Comparison of ENCODE assay signal across 2 cellular contexts in the genomic region with DNA sequence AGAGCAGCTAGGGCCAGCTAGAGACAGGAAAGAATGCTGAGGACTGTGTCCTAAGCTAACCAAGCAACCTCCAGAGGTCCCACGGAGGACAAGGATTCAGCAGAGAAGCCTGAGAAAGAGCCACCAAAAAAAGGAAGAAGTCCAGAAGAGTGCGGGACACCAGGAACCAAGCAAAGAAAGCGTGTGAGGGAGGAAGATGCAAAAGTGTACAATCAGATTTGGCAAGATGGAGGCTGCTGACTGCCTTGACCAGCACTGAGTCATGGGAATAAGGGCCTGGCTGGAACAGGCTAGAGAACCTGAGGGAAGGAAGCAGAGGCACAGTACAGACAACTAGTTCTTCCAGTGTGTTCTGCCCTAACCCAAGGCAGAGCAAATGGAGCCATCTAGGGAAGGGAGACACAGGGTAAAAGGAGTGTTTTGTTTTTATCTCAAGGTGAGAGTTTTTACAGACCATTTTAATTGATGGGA.
TF ChIP-seq lines count a peak whose summit lies in the region.

No MANE protein-coding gene starts in this region.

TF ChIP-seq in HCT116, 20 proteins besides CTCF, POLR2A, EP300 and RAD21 (continued from another document):
- TF ChIP-seq ZBTB33 (IDR thresholded peaks at IDR 0.05; ENCODE audit: extremely low read depth, insufficient replicate concordance, low read length), result no peak
- TF ChIP-seq ZNF274 (IDR thresholded peaks at IDR 0.05; ENCODE audit: low read depth, low read length), result no peak
- TF ChIP-seq CEBPB (IDR thresholded peaks at IDR 0.05; ENCODE audit: low read depth), result no peak
- TF ChIP-seq POLR2AphosphoS5 (IDR thresholded peaks at IDR 0.05; ENCODE audit: low read depth, low read length), result no peak
- no peak for TF ChIP-seq REST (IDR thresholded peaks at IDR 0.05; ENCODE audit: low read depth)
- TF ChIP-seq JUND (IDR thresholded peaks at IDR 0.05), result no peak
- no peak for TF ChIP-seq CBX3 (IDR thresholded peaks at IDR 0.05; ENCODE audit: low read depth)
- TF ChIP-seq EZH2phosphoT487 (IDR thresholded peaks at IDR 0.05; ENCODE audit: borderline replicate concordance), result no peak
- TF ChIP-seq SIN3A (IDR thresholded peaks at IDR 0.05; ENCODE audit: low read depth), result no peak
- no peak for TF ChIP-seq ZFX (IDR thresholded peaks at IDR 0.05)
- no peak for TF ChIP-seq FOSL1 (IDR thresholded peaks at IDR 0.05; ENCODE audit: low read depth)
- TF ChIP-seq TCF7L2 (IDR thresholded peaks at IDR 0.05; ENCODE audit: borderline replicate concordance, extremely low read depth, insufficient read depth, insufficient read length), result no peak
- TF ChIP-seq YY1 (IDR thresholded peaks at IDR 0.05; ENCODE audit: extremely low read depth, insufficient replicate concordance, low read depth, low read length), result no peak
- TF ChIP-seq EGR1 (IDR thresholded peaks at IDR 0.05; ENCODE audit: low read depth), result no peak
- TF ChIP-seq SP1 (IDR thresholded peaks at IDR 0.05; ENCODE audit: low read depth), result no peak
- TF ChIP-seq, protein P1, sequence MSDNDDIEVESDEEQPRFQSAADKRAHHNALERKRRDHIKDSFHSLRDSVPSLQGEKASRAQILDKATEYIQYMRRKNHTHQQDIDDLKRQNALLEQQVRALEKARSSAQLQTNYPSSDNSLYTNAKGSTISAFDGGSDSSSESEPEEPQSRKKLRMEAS (IDR thresholded peaks at IDR 0.05), result no peak
- TF ChIP-seq ATF3 (IDR thresholded peaks at IDR 0.05), result no peak
- no peak for TF ChIP-seq ELF1 (IDR thresholded peaks at IDR 0.05; ENCODE audit: borderline replicate concordance, low read depth)
TF ChIP-seq in HCT116: peak in this region for 0.

TF ChIP-seq in WTC11, 78 proteins besides CTCF, POLR2A, EP300 and RAD21 (continued from another document):
- TF ChIP-seq, protein P2, sequence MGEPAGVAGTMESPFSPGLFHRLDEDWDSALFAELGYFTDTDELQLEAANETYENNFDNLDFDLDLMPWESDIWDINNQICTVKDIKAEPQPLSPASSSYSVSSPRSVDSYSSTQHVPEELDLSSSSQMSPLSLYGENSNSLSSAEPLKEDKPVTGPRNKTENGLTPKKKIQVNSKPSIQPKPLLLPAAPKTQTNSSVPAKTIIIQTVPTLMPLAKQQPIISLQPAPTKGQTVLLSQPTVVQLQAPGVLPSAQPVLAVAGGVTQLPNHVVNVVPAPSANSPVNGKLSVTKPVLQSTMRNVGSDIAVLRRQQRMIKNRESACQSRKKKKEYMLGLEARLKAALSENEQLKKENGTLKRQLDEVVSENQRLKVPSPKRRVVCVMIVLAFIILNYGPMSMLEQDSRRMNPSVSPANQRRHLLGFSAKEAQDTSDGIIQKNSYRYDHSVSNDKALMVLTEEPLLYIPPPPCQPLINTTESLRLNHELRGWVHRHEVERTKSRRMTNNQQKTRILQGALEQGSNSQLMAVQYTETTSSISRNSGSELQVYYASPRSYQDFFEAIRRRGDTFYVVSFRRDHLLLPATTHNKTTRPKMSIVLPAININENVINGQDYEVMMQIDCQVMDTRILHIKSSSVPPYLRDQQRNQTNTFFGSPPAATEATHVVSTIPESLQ (CRISPR knock-in tag; IDR thresholded peaks at IDR 0.05), result no peak
- TF ChIP-seq NFATC4 (CRISPR knock-in tag; IDR thresholded peaks at IDR 0.05) (no peak), NFE2L1 (CRISPR knock-in tag; IDR thresholded peaks at IDR 0.05) (no peak), FOXP1 (CRISPR knock-in tag; IDR thresholded peaks at IDR 0.05; ENCODE audit: borderline replicate concordance) (no peak), ZNF416 (CRISPR knock-in tag; IDR thresholded peaks at IDR 0.05) (no peak), TEAD4 (CRISPR knock-in tag; IDR thresholded peaks at IDR 0.05) (no peak), KAT7 (CRISPR knock-in tag; IDR thresholded peaks at IDR 0.05; ENCODE audit: borderline replicate concordance) (no peak), TCF7 (CRISPR knock-in tag; IDR thresholded peaks at IDR 0.05; ENCODE audit: low read depth) (no peak), ZNF396 (CRISPR knock-in tag; IDR thresholded peaks at IDR 0.05; ENCODE audit: borderline replicate concordance) (no peak), ZNF121 (CRISPR knock-in tag; IDR thresholded peaks at IDR 0.05) (no peak), SMAD3 (CRISPR knock-in tag; IDR thresholded peaks at IDR 0.05; ENCODE audit: borderline replicate concordance) (no peak), CREM (CRISPR knock-in tag; IDR thresholded peaks at IDR 0.05) (no peak)
- TF ChIP-seq, protein P3, sequence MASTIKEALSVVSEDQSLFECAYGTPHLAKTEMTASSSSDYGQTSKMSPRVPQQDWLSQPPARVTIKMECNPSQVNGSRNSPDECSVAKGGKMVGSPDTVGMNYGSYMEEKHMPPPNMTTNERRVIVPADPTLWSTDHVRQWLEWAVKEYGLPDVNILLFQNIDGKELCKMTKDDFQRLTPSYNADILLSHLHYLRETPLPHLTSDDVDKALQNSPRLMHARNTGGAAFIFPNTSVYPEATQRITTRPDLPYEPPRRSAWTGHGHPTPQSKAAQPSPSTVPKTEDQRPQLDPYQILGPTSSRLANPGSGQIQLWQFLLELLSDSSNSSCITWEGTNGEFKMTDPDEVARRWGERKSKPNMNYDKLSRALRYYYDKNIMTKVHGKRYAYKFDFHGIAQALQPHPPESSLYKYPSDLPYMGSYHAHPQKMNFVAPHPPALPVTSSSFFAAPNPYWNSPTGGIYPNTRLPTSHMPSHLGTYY (CRISPR knock-in tag; IDR thresholded peaks at IDR 0.05), result no peak
- TF ChIP-seq, protein P4, sequence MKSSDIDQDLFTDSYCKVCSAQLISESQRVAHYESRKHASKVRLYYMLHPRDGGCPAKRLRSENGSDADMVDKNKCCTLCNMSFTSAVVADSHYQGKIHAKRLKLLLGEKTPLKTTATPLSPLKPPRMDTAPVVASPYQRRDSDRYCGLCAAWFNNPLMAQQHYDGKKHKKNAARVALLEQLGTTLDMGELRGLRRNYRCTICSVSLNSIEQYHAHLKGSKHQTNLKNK (CRISPR knock-in tag; IDR thresholded peaks at IDR 0.05), result no peak
